In genomic region chr6:159431750-159432149, GRCh38 we compare ENCODE assay signal across 14 cellular contexts.
"Had no signal": no experiment of that assay in that cellular context is flagged by ENCODE, and none has a peak within 500 bp of the region (broad histone marks: within the 10 kb centered on the region; RNA-seq: fewer than 3 reads in every experiment).

No MANE protein-coding gene starts in this region.

- H3K27ac ChIP-seq: RWPE1 had no signal

- H3K9ac ChIP-seq: SK-N-SH had no signal

- DNase-seq: KBM-7, NCI-H1092 treated with DMSO at 0.1 percent for 48 hours, NCI-H1436, NCI-H187, NCI-H2029, NCI-H2081 treated with DMSO at 0.1 percent for 48 hours, NCI-H2171, NCI-H524, NCI-H526 treated with DMSO at 0.1 percent for 48 hours, NCI-H774, SHP77, SK-N-SH, SW 1271 had no signal

- H3K9me3 ChIP-seq: SK-N-SH had no signal

- H3K4me2 ChIP-seq: SK-N-SH had no signal
